Comparison of ENCODE assay signal across 20 cellular contexts in genomic region chr14:91279354-91279753, GRCh38.
"Had no signal": no experiment of that assay in that cellular context is flagged by ENCODE, and none has a peak within 500 bp of the region (broad histone marks: within the 10 kb centered on the region; RNA-seq: fewer than 3 reads in every experiment).

No MANE protein-coding gene starts in this region.

- H3K27ac Mint-ChIP-seq: activated CD4-positive, alpha-beta T cell treated with anti-CD3 and anti-CD28 coated beads for 36 hours; activated naive CD8-positive, alpha-beta T cell treated with anti-CD3 and anti-CD28 coated beads for 36 hours; activated T-helper 2 cell treated with anti-CD3 and anti-CD28 coated beads, Interferon-gamma antibody, Interleukin-2, Interleukin-4, amounts not matched to agents 10 μg/mL and 5 μg/mL and 100 μg/mL, durations not matched to agents 14 hours and 24 hours and 36 hours; neural progenitor cell had no signal

- H3K4me3 ChIP-seq: coronary artery, neural progenitor cell, right lobe of liver, smooth muscle cell, upper lobe of right lung had no signal

- ATAC-seq: activated CD4-positive, alpha-beta T cell treated with anti-CD3 and anti-CD28 coated beads for 36 hours; foreskin keratinocyte; right lobe of liver; stimulated activated naive CD8-positive, alpha-beta T cell treated with anti-CD3 and anti-CD28 coated beads, Interleukin-15, amount 100 ng/mL, for 72 hours; upper lobe of right lung had no signal

- H3K4me1 ChIP-seq: neural progenitor cell, right lobe of liver, upper lobe of right lung had no signal

- H3K4me1 Mint-ChIP-seq: brain, neural progenitor cell had no signal

- H3K4me3 Mint-ChIP-seq: activated CD4-positive, alpha-beta T cell treated with anti-CD3 and anti-CD28 coated beads for 36 hours; activated naive CD8-positive, alpha-beta T cell treated with anti-CD3 and anti-CD28 coated beads for 36 hours; brain; neural progenitor cell; stimulated activated naive CD8-positive, alpha-beta T cell treated with anti-CD3 and anti-CD28 coated beads, Interleukin-15, amount 100 ng/mL, for 72 hours had no signal

- H3K9me3 ChIP-seq: right lobe of liver, upper lobe of right lung had no signal

- H3K27me3 ChIP-seq: foreskin keratinocyte, neural progenitor cell, right lobe of liver, upper lobe of right lung had no signal

- H3K27ac ChIP-seq: coronary artery, foreskin keratinocyte, neural progenitor cell, right lobe of liver, upper lobe of right lung had no signal

- DNase-seq: activated CD4-positive, alpha-beta T cell treated with anti-CD3 and anti-CD28 coated beads for 36 hours; activated CD8-positive, alpha-beta memory T cell treated with anti-CD3 and anti-CD28 coated beads, Interleukin-2, amount 50 U/mL, for 48 hours; activated naive CD8-positive, alpha-beta T cell treated with anti-CD3 and anti-CD28 coated beads for 36 hours; central memory CD4-positive, alpha-beta T cell; effector CD4-positive, alpha-beta T cell; foreskin keratinocyte; glutamatergic neuron; hypothalamus; kidney glomerular epithelial cell; mesendoderm; right lobe of liver; stimulated activated CD4-positive, alpha-beta T cell treated with anti-CD3 and anti-CD28 coated beads, Interleukin-4, amount 100 ng/mL, for 4 hours; stimulated activated CD8-positive, alpha-beta memory T cell treated with anti-CD3 and anti-CD28 coated beads, Interleukin-4, amount 100 ng/mL, for 48 hours; stimulated activated naive CD8-positive, alpha-beta T cell treated with anti-CD3 and anti-CD28 coated beads, Interleukin-15, amount 100 ng/mL, for 72 hours; upper lobe of right lung had no signal

- H3K36me3 ChIP-seq: neural progenitor cell, right lobe of liver had no signal

- H3K9me3 Mint-ChIP-seq: activated naive CD8-positive, alpha-beta T cell treated with anti-CD3 and anti-CD28 coated beads for 36 hours; activated T-helper 2 cell treated with anti-CD3 and anti-CD28 coated beads, Interferon-gamma antibody, Interleukin-2, Interleukin-4, amounts not matched to agents 10 μg/mL and 5 μg/mL and 100 μg/mL, durations not matched to agents 14 hours and 24 hours and 36 hours; neural progenitor cell; stimulated activated naive CD8-positive, alpha-beta T cell treated with anti-CD3 and anti-CD28 coated beads, Interleukin-15, amount 100 ng/mL, for 72 hours had no signal
